In genomic region chr1:54287176-54287650, GRCh38 we compare ENCODE assay signal across 8 cellular contexts.
DNase-seq lines count a peak whose midpoint lies in the region; ATAC-seq and TF ChIP-seq lines count a peak whose summit lies in the region.

No MANE protein-coding gene starts in this region.

- DNase-seq in COLO668 (lab: John Stamatoyannopoulos, UW; ENCODE audit: unreplicated experiment) (peak; percentile 34), T1000 (lab: John Stamatoyannopoulos, UW) (peak; percentile 20), brain microvascular endothelial cell (peak; percentile 70), left lobe of liver (ENCODE audit: low spot score) (no peak), germinal center (ENCODE audit: low spot score) (no peak), Kasumi-1 (lab: John Stamatoyannopoulos, UW) (no peak)
- DNase-seq in stimulated activated CD4-positive, alpha-beta T cell treated with anti-CD3 and anti-CD28 coated beads, Interleukin-4, amount 100 ng/mL, for 24 hours: peak; percentile 57

- H3K4me3 ChIP-seq in brain microvascular endothelial cell (ENCODE audit: low read depth, low read length): no peak overlapping the region

- in situ Hi-C loops in brain microvascular endothelial cell (cut with HindIII; ENCODE audit: low pct_ligation_motif_present, low sequenced_read_pairs): loop anchor here (25.0 kb wide), 1 partner anchor 200 kb away; no protein-coding TSS in a partner anchor

- no peak for TF ChIP-seq CTCF in brain microvascular endothelial cell (IDR thresholded peaks at IDR 0.05; ENCODE audit: low read depth, low read length, missing control alignments)

- H3K27ac ChIP-seq in brain microvascular endothelial cell: peak overlapping the region; percentile 68

- no peaks in the 10 kb centered on the region for H3K36me3 ChIP-seq in brain microvascular endothelial cell (replicated peaks)

- peak; percentile 64 for ATAC-seq in HG03354 (IDR thresholded peaks at IDR 0.05; ENCODE audit: poor library complexity, severe bottlenecking, unreplicated experiment)
- ATAC-seq in left lobe of liver: peak; percentile 40

- no peaks in the 10 kb centered on the region for H3K27me3 ChIP-seq in brain microvascular endothelial cell (replicated peaks)

Comparison
In these comparisons a context has a peak if more than half of its experiments do, and no peak if none do; other contexts are left out.
1. DNase-seq: peak in COLO668 (single experiment), T1000 (single experiment), brain microvascular endothelial cell (single experiment) and stimulated activated CD4-positive, alpha-beta T cell treated with anti-CD3 and anti-CD28 coated beads, Interleukin-4, amount 100 ng/mL, for 24 hours (single experiment); none in left lobe of liver (single experiment), germinal center (single experiment) and Kasumi-1 (0 of 2).